Comparison of ENCODE assay signal across 2 cellular contexts in the genomic region with DNA sequence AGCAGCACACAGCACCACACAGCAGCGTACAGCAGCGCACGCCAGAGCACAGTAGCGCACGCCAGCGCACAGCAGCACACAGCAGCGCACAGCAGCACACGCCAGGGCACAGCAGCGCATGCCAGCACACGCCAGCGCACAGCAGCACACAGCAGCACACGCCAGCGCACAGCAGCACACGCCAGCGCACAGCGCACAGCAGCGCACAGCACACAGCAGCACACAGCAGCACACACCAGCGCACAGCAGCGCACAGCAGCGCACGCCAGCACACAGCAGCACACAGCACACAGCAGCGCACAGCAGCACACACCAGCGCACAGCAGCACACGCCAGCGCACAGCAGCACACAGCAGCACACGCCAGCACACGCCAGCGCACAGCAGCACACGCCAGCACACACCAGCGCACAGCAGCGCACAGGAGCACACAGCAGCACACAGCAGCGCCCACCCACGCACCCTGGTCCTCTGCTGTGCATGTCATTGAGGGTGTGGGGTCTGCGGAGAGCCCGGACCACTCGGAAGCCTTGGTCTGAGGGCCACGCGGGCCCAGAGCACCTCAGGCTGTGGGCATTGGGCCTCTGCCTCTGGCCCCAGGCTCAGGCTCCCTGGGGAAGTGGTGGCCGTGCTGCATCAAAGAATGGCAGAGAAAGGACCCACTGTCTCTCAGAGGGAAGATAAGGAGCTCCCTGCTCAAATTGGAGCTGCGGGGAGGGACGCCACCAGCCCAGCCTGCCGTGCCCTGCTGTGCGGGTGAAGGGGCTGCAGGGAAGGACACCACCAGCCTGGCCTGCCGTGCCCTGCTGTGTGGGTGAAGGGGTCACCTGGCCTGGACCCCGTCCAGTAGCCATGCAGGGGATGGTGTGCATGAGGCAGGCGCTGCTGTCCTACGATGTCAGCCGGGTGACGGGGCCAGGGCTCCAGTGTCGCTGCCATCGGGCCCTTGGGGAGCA.
TF ChIP-seq lines count a peak whose summit lies in the region.

No MANE protein-coding gene starts in this region.

TF ChIP-seq in GM12891, 5 proteins besides CTCF, POLR2A, EP300 and RAD21:
- no peak for TF ChIP-seq TAF1 (IDR thresholded peaks at IDR 0.05; ENCODE audit: low read depth, low read length)
- TF ChIP-seq POU2F2 (IDR thresholded peaks at IDR 0.05; ENCODE audit: low read depth, low read length), result no peak
- TF ChIP-seq SPI1 (IDR thresholded peaks at IDR 0.05; ENCODE audit: low read depth, low read length), result no peak
- no peak for TF ChIP-seq POLR2AphosphoS5 (IDR thresholded peaks at IDR 0.05; ENCODE audit: low read depth, low read length)
- no peak for TF ChIP-seq PAX5 (IDR thresholded peaks at IDR 0.05; ENCODE audit: insufficient read depth, low read length, severe bottlenecking)

TF ChIP-seq in H1, 55 proteins besides CTCF, POLR2A, EP300 and RAD21:
- TF ChIP-seq CHD1 (IDR thresholded peaks at IDR 0.05; ENCODE audit: low read depth, low read length), result no peak
